ENCODE assay signal across 1 cellular context in genomic region chr17:38693700-38694329, GRCh38.
TF ChIP-seq lines count a peak whose summit lies in the region.

No MANE protein-coding gene starts in this region.

TF ChIP-seq in HepG2, 621 proteins besides CTCF, POLR2A, EP300 and RAD21 (continued from another document and continues in another):
- no peak for TF ChIP-seq KIAA2018 (CRISPR knock-in tag; IDR thresholded peaks at IDR 0.05; ENCODE audit: borderline replicate concordance)
- no peak for TF ChIP-seq ATAD3A (CRISPR knock-in tag; IDR thresholded peaks at IDR 0.05)
- 0 out of 2 replicates have a peak, but pooled peaks have one; percentile 12 for TF ChIP-seq ZNF580 (CRISPR knock-in tag; IDR thresholded peaks at IDR 0.05; ENCODE audit: borderline replicate concordance, low read depth)
- TF ChIP-seq ATF3 (CRISPR knock-in tag; IDR thresholded peaks at IDR 0.05), result no peak
- TF ChIP-seq DDIT3 (CRISPR knock-in tag; IDR thresholded peaks at IDR 0.05), result no peak
- TF ChIP-seq IRF9 (CRISPR knock-in tag; IDR thresholded peaks at IDR 0.05; ENCODE audit: borderline replicate concordance), result no peak; the same call in 1 of the 2 replicates
- no peak for TF ChIP-seq RBM39 (IDR thresholded peaks at IDR 0.05; ENCODE audit: low read depth, low read length, poor library complexity, severe bottlenecking)
- TF ChIP-seq HMGXB4 (CRISPR knock-in tag; IDR thresholded peaks at IDR 0.05; ENCODE audit: borderline replicate concordance in 1 of 2, low read depth in 1 of 2), result peak in 1 of 2 experiments; percentile 23; a peak in 1 of 4 replicates
- TF ChIP-seq HBP1 (CRISPR knock-in tag; IDR thresholded peaks at IDR 0.05; ENCODE audit: low read depth), result 0 out of 2 replicates have a peak, but pooled peaks have one; percentile 32
- no peak for TF ChIP-seq CHD4 (IDR thresholded peaks at IDR 0.05; ENCODE audit: borderline replicate concordance, low read length)
- TF ChIP-seq DRAP1 (CRISPR knock-in tag; IDR thresholded peaks at IDR 0.05), result no peak
- TF ChIP-seq ZMYM2 (CRISPR knock-in tag; IDR thresholded peaks at IDR 0.05), result no peak
- no peak for TF ChIP-seq ETV6 (CRISPR knock-in tag; conservative IDR thresholded peaks at IDR 0.05)
- no peak for TF ChIP-seq ZNF18 (CRISPR knock-in tag; IDR thresholded peaks at IDR 0.05; ENCODE audit: insufficient replicate concordance)
- 0 out of 2 replicates have a peak, but pooled peaks have one; percentile 51 for TF ChIP-seq ZBTB26 (CRISPR knock-in tag; IDR thresholded peaks at IDR 0.05; ENCODE audit: borderline replicate concordance)
- peak; percentile 55; the same call in 1 of the 2 replicates for TF ChIP-seq RXRA (CRISPR knock-in tag; IDR thresholded peaks at IDR 0.05)
- TF ChIP-seq ZNF460 (CRISPR knock-in tag; IDR thresholded peaks at IDR 0.05; ENCODE audit: borderline replicate concordance), result no peak
- TF ChIP-seq ZNF317 (CRISPR knock-in tag; IDR thresholded peaks at IDR 0.05), result no peak
- TF ChIP-seq ZNF646 (CRISPR knock-in tag; IDR thresholded peaks at IDR 0.05), result no peak
- no peak for TF ChIP-seq NFYC (CRISPR knock-in tag; IDR thresholded peaks at IDR 0.05)
- TF ChIP-seq ZFP37 (CRISPR knock-in tag; IDR thresholded peaks at IDR 0.05; ENCODE audit: borderline replicate concordance), result no peak
- no peak for TF ChIP-seq ZNF770 (CRISPR knock-in tag; IDR thresholded peaks at IDR 0.05)
- no peak for TF ChIP-seq ZNF713 (CRISPR knock-in tag; IDR thresholded peaks at IDR 0.05)
